ENCODE assay signal across 8 cellular contexts in genomic region chr15:88454867-88455810, GRCh38. TPM values are rescaled to one million over a fixed set of nuclear protein-coding genes. Genes with fewer than 3 reads are reported as not detected.
DNase-seq lines count a peak whose midpoint lies in the region; ATAC-seq and TF ChIP-seq lines count a peak whose summit lies in the region.

No MANE protein-coding gene starts in this region.

- ATAC-seq in GM19035 (IDR thresholded peaks at IDR 0.05; ENCODE audit: unreplicated experiment) (peak; percentile 78), HG03103 (IDR thresholded peaks at IDR 0.05; ENCODE audit: low read depth, unreplicated experiment) (peak; percentile 80)
- peak; percentile 75 for ATAC-seq in effector memory CD8-positive, alpha-beta T cell (replicated peaks)

- H3K9me3 Mint-ChIP-seq in effector memory CD8-positive, alpha-beta T cell: no peaks in the 10 kb centered on the region
- no peaks in the 10 kb centered on the region for H3K9me3 Mint-ChIP-seq in mesothelial cell of epicardium

- H3K27ac Mint-ChIP-seq in effector memory CD8-positive, alpha-beta T cell: peak overlapping the region in 1 of 2 donors; percentile 71
- H3K27ac Mint-ChIP-seq in mesothelial cell of epicardium: no peak overlapping the region

- no peaks in the 10 kb centered on the region for H3K27me3 ChIP-seq in thyroid gland

- DNase-seq in CD1c-positive myeloid dendritic cell (ENCODE audit: extremely low spot score) (peak; percentile 46), NCI-H2107 treated with DMSO at 0.1 percent for 48 hours (lab: John Stamatoyannopoulos, UW; ENCODE audit: unreplicated experiment) (peak; percentile 20), mesothelial cell of epicardium (ENCODE audit: low spot score in 2 of 2, unreplicated experiment in 2 of 2) (peak in 1 of 2 experiments; percentile 55), thyroid gland (peak; percentile 66 to 72)
- peak in 1 of 3 experiments; percentile 22 for DNase-seq in effector memory CD8-positive, alpha-beta T cell

- H3K27me3 Mint-ChIP-seq in effector memory CD8-positive, alpha-beta T cell: peaks cover under 1 to 3% of the 10 kb centered on the region in 2 donors
- H3K27me3 Mint-ChIP-seq in mesothelial cell of epicardium (ENCODE audit: low read depth): peaks cover 18% of the 10 kb centered on the region

- peak; percentile 70 for TF ChIP-seq CTCF in WI38 (IDR thresholded peaks at IDR 0.05; ENCODE audit: low read depth, low read length)
- TF ChIP-seq CTCF in mesothelial cell of epicardium (IDR thresholded peaks at IDR 0.05; ENCODE audit: unreplicated experiment): peak; percentile 61
- TF ChIP-seq CTCF in thyroid gland (IDR thresholded peaks at IDR 0.05): peak; percentile 19 to 76 (median 53)

- H3K4me3 Mint-ChIP-seq in effector memory CD8-positive, alpha-beta T cell: no peak overlapping the region
- H3K4me3 Mint-ChIP-seq in mesothelial cell of epicardium: no peak overlapping the region

- peaks cover 6 to 8% of the 10 kb centered on the region in 2 donors for H3K4me1 ChIP-seq in thyroid gland

- H3K27ac ChIP-seq in thyroid gland: no peak overlapping the region

- intact Hi-C loops in thyroid gland (cut with DNase I): no loop called here

- no peaks in the 10 kb centered on the region for H3K9me3 ChIP-seq in thyroid gland

- H3K36me3 ChIP-seq in thyroid gland: peaks cover 17 to 29% of the 10 kb centered on the region in 2 donors

- no peak for TF ChIP-seq POLR2A in thyroid gland (IDR thresholded peaks at IDR 0.05)

- H3K4me1 Mint-ChIP-seq in effector memory CD8-positive, alpha-beta T cell (ENCODE audit: low read depth in 2 of 2): peaks cover under 1 to 3% of the 10 kb centered on the region in 2 donors
- H3K4me1 Mint-ChIP-seq in mesothelial cell of epicardium: no peaks in the 10 kb centered on the region

- H3K36me3 Mint-ChIP-seq in effector memory CD8-positive, alpha-beta T cell (ENCODE audit: insufficient read depth): peaks cover 16% of the 10 kb centered on the region
- peaks cover 5% of the 10 kb centered on the region for H3K36me3 Mint-ChIP-seq in mesothelial cell of epicardium

- WGBS in thyroid gland, 2 donors: 23 to 32% methylated on average over 7 to 8 of the region's 9 CpGs

- H3K4me3 ChIP-seq in WI38 (ENCODE audit: low read depth, low read length) (no peak overlapping the region), thyroid gland (replicated peaks in 1 of 3) (no peak overlapping the region)

RNA-seq across cellular contexts. Expression of gene MRPL46, which starts 12.0 kb away (rescaled TPM):
- 18.6 to 19.2 TPM (median 18.9 TPM) in 3 replicates for total RNA-seq in mesothelial cell of epicardium
- total RNA-seq in thyroid gland: 10 to 100 TPM; 17.3 to 30.5 (median 26.0) TPM

RNA-seq across cellular contexts. Expression of gene MRPS11, which starts 12.4 kb away (rescaled TPM):
- total RNA-seq in mesothelial cell of epicardium: 31.2 to 38.9 TPM (median 33.1 TPM) in 3 replicates
- 10 to 100 TPM; 44.2 to 95.3 (median 65.0) TPM for total RNA-seq in thyroid gland
